ENCODE assay signal across 9 cellular contexts in the genomic region with DNA sequence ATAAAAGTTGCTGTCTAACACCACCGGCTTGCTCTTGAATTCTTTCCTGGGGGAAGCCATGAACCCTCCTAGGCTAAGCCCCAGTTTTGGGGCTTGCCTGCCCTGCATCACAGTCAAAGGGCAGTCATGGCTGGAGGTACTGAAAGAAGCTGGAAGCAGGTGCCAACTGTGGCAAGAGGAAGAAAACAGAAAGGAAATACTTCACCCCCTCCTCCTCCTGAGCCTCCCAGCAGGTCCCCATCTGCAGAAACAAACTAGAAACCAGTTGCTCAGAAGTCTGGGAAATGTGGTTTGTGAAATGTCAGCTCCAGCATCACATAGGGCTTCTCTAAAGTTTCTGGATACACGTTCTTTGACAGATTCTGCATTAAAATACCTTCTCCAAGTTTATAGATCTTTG.
"Had no signal": no experiment of that assay in that cellular context is flagged by ENCODE, and none has a peak within 500 bp of the region (broad histone marks: within the 10 kb centered on the region; RNA-seq: fewer than 3 reads in every experiment).

No MANE protein-coding gene starts in this region.

- H3K9me3 ChIP-seq: HAP-1 had no signal

- H2AFZ ChIP-seq: GM23248 had no signal

- H3K4me3 ChIP-seq: GM23248, HAP-1, K562 had no signal

- ATAC-seq: HCT116, HepG2, K562 had no signal

- DNase-seq: GM23248, GOT3, H7, HFFc6 had no signal

- H3K36me3 ChIP-seq: HAP-1 had no signal

- H3K9ac ChIP-seq: GM23248 had no signal

- H3K27ac ChIP-seq: GM23248, HL-60 had no signal

- H3K4me1 ChIP-seq: HAP-1 had no signal
